8 cellular contexts compared by ENCODE assay signal in genomic region chr22:23142546-23143105, GRCh38. TPM values are rescaled to one million over a fixed set of nuclear protein-coding genes. Genes with fewer than 3 reads are reported as not detected.
A peak's percentile ranks its signal among the peaks of the same experiment; 100 is the strongest.
DNase-seq lines count a peak whose midpoint lies in the region; ATAC-seq, FAIRE-seq and TF ChIP-seq lines count a peak whose summit lies in the region.

No MANE protein-coding gene starts in this region.

- TF ChIP-seq RAD21 in A549 (conservative IDR thresholded peaks at IDR 0.05 in 1 of 2, IDR thresholded peaks at IDR 0.05 in 1 of 2) = no peak

- no peak for FAIRE-seq in A549 (lab: Jason Lieb, UNC)

- H3K4me3 ChIP-seq in A549 (peak overlapping the region; percentile 38), HL-60 (replicated peaks; ENCODE audit: insufficient read depth, low read length) (no peak overlapping the region), mucosa of stomach (ENCODE audit: low read length) (no peak overlapping the region)

- POLR2A ChIA-PET in A549 (lab: Yijun Ruan, JAX) = no interaction called here
- POLR2A ChIA-PET in MCF 10A (lab: Yijun Ruan, JAX) = no interaction called here

- intact Hi-C loops in MCF 10A (cut with micrococcal nuclease) = no loop called here

- peaks cover 4% of the 10 kb centered on the region for H3K4me1 Mint-ChIP-seq in MCF 10A (ENCODE audit: insufficient read depth, unreplicated experiment)

- H3K27me3 Mint-ChIP-seq in MCF 10A (ENCODE audit: insufficient read depth, unreplicated experiment) = no peaks in the 10 kb centered on the region

- TF ChIP-seq EP300 in A549 (IDR thresholded peaks at IDR 0.05) = no peak

- peak overlapping the region; percentile 70 to 92 for H3K27ac ChIP-seq in A549
- peak overlapping the region; percentile 65 for H3K27ac ChIP-seq in HL-60 (replicated peaks)

- WGBS in A549 (ENCODE audit: missing lambda C conversion rate) = 45% methylated on average over 7 of the region's 9 CpGs

- no peak for TF ChIP-seq CTCF in A549 (IDR thresholded peaks at IDR 0.05)
- no peak for TF ChIP-seq CTCF in HL-60 (IDR thresholded peaks at IDR 0.05; ENCODE audit: insufficient read depth, low read length)
- TF ChIP-seq CTCF in MCF 10A (IDR thresholded peaks at IDR 0.05; ENCODE audit: unreplicated experiment) = no peak

- no TSS peak for BruUV-seq in MCF 10A (replicated peaks; lab: Mats Ljungman, UMichigan)

- DNase-seq in A549 (ENCODE audit: low read depth in 1 of 2, low spot score in 1 of 2) = no peak
- no peak for DNase-seq in HL-60 (ENCODE audit: low read depth in 1 of 2, low spot score in 1 of 2)
- DNase-seq in MCF 10A (ENCODE audit: unreplicated experiment) = no peak
- no peak for DNase-seq in iPS-NIHi11 (ENCODE audit: low spot score)
- DNase-seq in activated CD4-positive, CD25-positive, alpha-beta regulatory T cell (lab: John Stamatoyannopoulos, UW) = no peak
- DNase-seq in medulla oblongata (ENCODE audit: extremely low spot score) = no peak

- H3K4me2 ChIP-seq in A549 = peak overlapping the region; percentile 73

- H3K36me3 Mint-ChIP-seq in MCF 10A (ENCODE audit: insufficient read depth, unreplicated experiment) = no peaks in the 10 kb centered on the region

- H3K9me3 ChIP-seq in A549 (no peaks in the 10 kb centered on the region), mucosa of stomach (ENCODE audit: control insufficient read depth, low read length) (no peaks in the 10 kb centered on the region)

- ATAC-seq in A549 (no peak), HG03520 (IDR thresholded peaks at IDR 0.05; ENCODE audit: unreplicated experiment) (no peak)

- H3K9ac ChIP-seq in mucosa of stomach (ENCODE audit: low read length) = peak overlapping the region; percentile 53

- no peaks in the 10 kb centered on the region for H3K9me3 Mint-ChIP-seq in MCF 10A (ENCODE audit: unreplicated experiment)

- H3K27me3 ChIP-seq in HL-60 (ENCODE audit: insufficient read depth, poor library complexity, severe bottlenecking) = no peaks in the 10 kb centered on the region
- H3K27me3 ChIP-seq in mucosa of stomach (ENCODE audit: control insufficient read depth, insufficient read depth, low read length) = no peaks in the 10 kb centered on the region

- TF ChIP-seq POLR2A in A549 (IDR thresholded peaks at IDR 0.05; ENCODE audit: low read length) = no peak

- peak overlapping the region; percentile 47 for H3K4me3 Mint-ChIP-seq in MCF 10A (ENCODE audit: unreplicated experiment)

- peak overlapping the region; percentile 42 for H3K27ac Mint-ChIP-seq in MCF 10A (ENCODE audit: low read depth, unreplicated experiment)

- H3K4me1 ChIP-seq in A549 (peaks cover 20% of the 10 kb centered on the region; the same call in 1 of the 3 replicates), mucosa of stomach (ENCODE audit: control insufficient read depth, insufficient read depth, low read length) (peaks cover 34% of the 10 kb centered on the region)

- H3K36me3 ChIP-seq in mucosa of stomach (ENCODE audit: control insufficient read depth, insufficient read depth, low read length) = no peaks in the 10 kb centered on the region

- CTCF ChIA-PET in A549 (lab: Yijun Ruan, JAX) (interaction anchor here (1.1 to 6.3 kb wide), 3 partner anchors 11 to 185 kb away, joined by 3 to 57 read pairs (median 7); no protein-coding TSS in a partner anchor), MCF 10A (lab: Yijun Ruan, JAX) (interaction anchor here (5.9 kb wide), 1 partner anchor 185 kb away, joined by 45 read pairs; no protein-coding TSS in a partner anchor)

TF ChIP-seq in A549, 52 proteins besides CTCF, POLR2A, EP300 and RAD21:
- TF ChIP-seq CHD4 (IDR thresholded peaks at IDR 0.05; ENCODE audit: borderline replicate concordance) (0 out of 2 replicates have a peak, but pooled peaks have one; percentile 76), KDM1A (IDR thresholded peaks at IDR 0.05; ENCODE audit: low read depth) (0 out of 2 replicates have a peak, but pooled peaks have one; percentile 37), MAX (IDR thresholded peaks at IDR 0.05) (no peak)
- TF ChIP-seq, protein P1, sequence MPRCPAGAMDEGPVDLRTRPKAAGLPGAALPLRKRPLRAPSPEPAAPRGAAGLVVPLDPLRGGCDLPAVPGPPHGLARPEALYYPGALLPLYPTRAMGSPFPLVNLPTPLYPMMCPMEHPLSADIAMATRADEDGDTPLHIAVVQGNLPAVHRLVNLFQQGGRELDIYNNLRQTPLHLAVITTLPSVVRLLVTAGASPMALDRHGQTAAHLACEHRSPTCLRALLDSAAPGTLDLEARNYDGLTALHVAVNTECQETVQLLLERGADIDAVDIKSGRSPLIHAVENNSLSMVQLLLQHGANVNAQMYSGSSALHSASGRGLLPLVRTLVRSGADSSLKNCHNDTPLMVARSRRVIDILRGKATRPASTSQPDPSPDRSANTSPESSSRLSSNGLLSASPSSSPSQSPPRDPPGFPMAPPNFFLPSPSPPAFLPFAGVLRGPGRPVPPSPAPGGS (IDR thresholded peaks at IDR 0.05) = no peak

RNA-seq across cellular contexts. Expression of gene RSPH14, which starts 0.8 kb away (rescaled TPM):
- polyA plus RNA-seq in A549 (2011; rRNA removed) = 2.5 and 2.7 TPM in 2 replicates
- 1.8 and 2.5 TPM in 2 replicates for polyA plus RNA-seq in A549 (2012; cell fraction: cytosol; rRNA removed)
- 1.4 and 1.9 TPM in 2 replicates for polyA plus RNA-seq in A549 (2012; cell fraction: nucleus; rRNA removed)
- polyA plus RNA-seq in A549 (2017; fragmentation: RNase III; extraction: RNeasy Plus Mini Kit Qiagen cat#74134 plus additional on column Dnase treatment) = 1.4 to 1.5 TPM (median 1.4 TPM) in 3 replicates
- 3.8 and 4.1 TPM in 2 replicates for polyA minus RNA-seq in A549 (2011; rRNA and poly(A)+ RNA removed)
- total RNA-seq in MCF 10A (2022) = not detected in 2 replicates

RNA-seq across cellular contexts. Expression of gene RAB36, which starts 2.7 kb away (rescaled TPM):
- polyA plus RNA-seq in A549 (2011; rRNA removed) (2.5 and 3.1 TPM in 2 replicates), A549 (2017; fragmentation: RNase III; extraction: RNeasy Plus Mini Kit Qiagen cat#74134 plus additional on column Dnase treatment) (4.0 to 4.7 TPM (median 4.5 TPM) in 3 replicates)
- 4.9 and 6.9 TPM in 2 replicates for polyA plus RNA-seq in A549 (2012; cell fraction: cytosol; rRNA removed)
- polyA plus RNA-seq in A549 (2012; cell fraction: nucleus; rRNA removed) = 9.5 and 10.1 TPM in 2 replicates
- 3.9 and 4.0 TPM in 2 replicates for polyA minus RNA-seq in A549 (2011; rRNA and poly(A)+ RNA removed)
- total RNA-seq in MCF 10A (2022) = 8.5 and 8.8 TPM in 2 replicates

RNA-seq across cellular contexts. Expression of gene BCR, which starts 37.7 kb away (rescaled TPM):
- polyA plus RNA-seq in A549 (2011; rRNA removed) (12.7 and 14.7 TPM in 2 replicates), A549 (2017; fragmentation: RNase III; extraction: RNeasy Plus Mini Kit Qiagen cat#74134 plus additional on column Dnase treatment) (13.9 to 16.4 TPM (median 16.1 TPM) in 3 replicates)
- 18.9 and 25.9 TPM in 2 replicates for polyA plus RNA-seq in A549 (2012; cell fraction: cytosol; rRNA removed)
- 32.4 and 39.8 TPM in 2 replicates for polyA plus RNA-seq in A549 (2012; cell fraction: nucleus; rRNA removed)
- polyA minus RNA-seq in A549 (2011; rRNA and poly(A)+ RNA removed) = 33.0 and 63.3 TPM in 2 replicates
- total RNA-seq in MCF 10A (2022) = 62.2 and 77.9 TPM in 2 replicates
